In genomic region chr21:34834852-34835501, GRCh38 we compare ENCODE assay signal across 13 cellular contexts.
DNase-seq lines count a peak whose midpoint lies in the region; ATAC-seq and TF ChIP-seq lines count a peak whose summit lies in the region.
"Had no signal": no experiment of that assay in that cellular context is flagged by ENCODE, and none has a peak within 500 bp of the region (broad histone marks: within the 10 kb centered on the region; RNA-seq: fewer than 3 reads in every experiment).

No MANE protein-coding gene starts in this region.

- H2AK9ac ChIP-seq in IMR-90 (replicated peaks; ENCODE audit: low read depth, low read length, poor library complexity): peak overlapping the region; percentile 6

- DNase-seq in CD4-positive, alpha-beta memory T cell: no peak
- DNase-seq in IMR-90: no peak
- DNase-seq in astrocyte of the hippocampus (ENCODE audit: low read depth, low spot score): peak; percentile 30
- DNase-seq in trophoblast cell: no peak
- no peak for DNase-seq in nucleus accumbens (lab: John Stamatoyannopoulos, UW)
- DNase-seq in NCI-H1436 treated with DMSO at 0.1 percent for 48 hours (lab: John Stamatoyannopoulos, UW): no peak
- DNase-seq in erythroblast (lab: John Stamatoyannopoulos, UW): no peak
- DNase-seq: DMS 273 treated with DMSO at 0.1 percent for 48 hours, left colon had no signal

- H3K36me3 ChIP-seq in CD4-positive, alpha-beta memory T cell (ENCODE audit: insufficient read depth, low read length): peaks cover 36% of the 10 kb centered on the region
- peaks cover 41% of the 10 kb centered on the region for H3K36me3 ChIP-seq in IMR-90 (ENCODE audit: control insufficient read depth, insufficient read depth, low read length)
- peaks cover 34 to 47% of the 10 kb centered on the region in 2 experiments for H3K36me3 ChIP-seq in trophoblast cell (ENCODE audit: control insufficient read depth in 1 of 2, insufficient read depth in 2 of 2, low read length in 2 of 2)

- peaks cover 59 to 90% of the 10 kb centered on the region in 2 donors for H3K36me3 Mint-ChIP-seq in CD4-positive, alpha-beta memory T cell
- H3K36me3 Mint-ChIP-seq: WTC11 had no signal

- POLR2A ChIA-PET in CD4-positive, alpha-beta memory T cell (lab: Charles Lee; ENCODE audit: partially characterized antibody): no interaction called here
- POLR2A ChIA-PET in IMR-90 (lab: Charles Lee; ENCODE audit: unreplicated experiment): no interaction called here

- peak overlapping the region; percentile 89 for H3K4ac ChIP-seq in IMR-90 (ENCODE audit: low read depth, low read length)
- H3K4ac ChIP-seq in trophoblast cell (ENCODE audit: low read depth, low read length): peak overlapping the region; percentile 56

- in situ Hi-C loops in IMR-90 (cut with MboI; ENCODE audit: low sequenced_read_pairs): no loop called here

- H3K79me2 ChIP-seq in trophoblast cell (ENCODE audit: control insufficient read depth, insufficient read depth, low read length, poor library complexity): no peaks in the 10 kb centered on the region

- H4K91ac ChIP-seq in IMR-90 (ENCODE audit: insufficient read depth, low read depth, low read length) (peak overlapping the region; percentile 88), trophoblast cell (ENCODE audit: low read depth, low read length) (peak overlapping the region; percentile 72)

- no peak overlapping the region for H3K56ac ChIP-seq in IMR-90 (ENCODE audit: extremely low read depth, insufficient read depth, low read length)

- H3K27me3 Mint-ChIP-seq in CD4-positive, alpha-beta memory T cell: no peaks in the 10 kb centered on the region

- H2BK15ac ChIP-seq in IMR-90 (ENCODE audit: low read depth, low read length): peak overlapping the region; percentile 37; the same call in 1 of the 3 replicates

- H2BK120ac ChIP-seq in IMR-90 (ENCODE audit: low read depth, low read length) (peak overlapping the region; percentile 75), trophoblast cell (ENCODE audit: insufficient read depth, low read length, poor library complexity) (peak overlapping the region; percentile 67)

- H4K8ac ChIP-seq in IMR-90 (ENCODE audit: low read depth in 2 of 2, low read length in 2 of 2): peak overlapping the region; percentile 34 to 74; a peak in 3 of 4 replicates
- peak overlapping the region; percentile 72 for H4K8ac ChIP-seq in trophoblast cell (ENCODE audit: low read depth, low read length)

- H4K12ac ChIP-seq in trophoblast cell (ENCODE audit: low read depth, low read length): no peak overlapping the region

- H2AFZ ChIP-seq in IMR-90 (replicated peaks; ENCODE audit: low read length, poor library complexity) (no peak overlapping the region), trophoblast cell (ENCODE audit: insufficient read depth, low read length, poor library complexity) (no peak overlapping the region)

- ATAC-seq in IMR-90 (ENCODE audit: low read depth) (no peak), GM18858 (IDR thresholded peaks at IDR 0.05; ENCODE audit: unreplicated experiment) (no peak)
- ATAC-seq: body of pancreas, left colon had no signal

- BruUV-seq in IMR-90 (replicated peaks; lab: Mats Ljungman, UMichigan): no TSS peak

- peak overlapping the region; percentile 78 for H2BK12ac ChIP-seq in trophoblast cell (ENCODE audit: low read length)

- H3K4me2 ChIP-seq in IMR-90 (ENCODE audit: low read depth, low read length): no peak overlapping the region
- H3K4me2 ChIP-seq in trophoblast cell (ENCODE audit: low read length): no peak overlapping the region

- peak overlapping the region; percentile 66 for H4K5ac ChIP-seq in IMR-90 (ENCODE audit: low read depth, low read length)

- dilution Hi-C loops in IMR-90 (cut with HindIII; ENCODE audit: low sequenced_read_pairs, unreplicated experiment): no loop called here

- intact Hi-C loops in CD4-positive, alpha-beta memory T cell (cut with micrococcal nuclease): no loop called here
- intact Hi-C loops in IMR-90 (cut with micrococcal nuclease): no loop called here

- no peaks in the 10 kb centered on the region for H3K9me3 Mint-ChIP-seq in CD4-positive, alpha-beta memory T cell
- H3K9me3 Mint-ChIP-seq: WTC11 had no signal

- H3K4me3 Mint-ChIP-seq in CD4-positive, alpha-beta memory T cell: no peak overlapping the region
- H3K4me3 Mint-ChIP-seq: WTC11 had no signal

- H4K20me1 ChIP-seq in IMR-90 (ENCODE audit: insufficient read depth, low read length): peaks cover 58% of the 10 kb centered on the region

- peak overlapping the region; percentile 71 for H2BK20ac ChIP-seq in IMR-90 (ENCODE audit: low read depth, low read length)

- H3K27me3 ChIP-seq in CD4-positive, alpha-beta memory T cell (ENCODE audit: insufficient read depth, low read length): no peaks in the 10 kb centered on the region
- H3K27me3 ChIP-seq in IMR-90 (ENCODE audit: control insufficient read depth, insufficient read depth, low read length): no peaks in the 10 kb centered on the region
- no peaks in the 10 kb centered on the region for H3K27me3 ChIP-seq in trophoblast cell (ENCODE audit: insufficient read depth, low read length)
- H3K27me3 ChIP-seq: body of pancreas had no signal

- H3K4me3 ChIP-seq in CD4-positive, alpha-beta memory T cell (ENCODE audit: low read length in 2 of 2): no peak overlapping the region
- H3K4me3 ChIP-seq in IMR-90 (ENCODE audit: insufficient read depth, low read depth, low read length) (no peak overlapping the region), trophoblast cell (ENCODE audit: low read depth, low read length) (no peak overlapping the region)
- H3K4me3 ChIP-seq: body of pancreas, psoas muscle had no signal

- no peaks in the 10 kb centered on the region for H3K9me3 ChIP-seq in CD4-positive, alpha-beta memory T cell (ENCODE audit: control insufficient read depth in 1 of 2, low read length in 2 of 2)
- no peaks in the 10 kb centered on the region for H3K9me3 ChIP-seq in IMR-90 (ENCODE audit: control insufficient read depth, insufficient read depth, low read length)
- H3K9me3 ChIP-seq in trophoblast cell (ENCODE audit: insufficient read depth, low read depth, low read length): no peaks in the 10 kb centered on the region
- H3K9me3 ChIP-seq: body of pancreas, psoas muscle had no signal

- peaks cover 35 to 47% (median 42%) of the 10 kb centered on the region in 4 donors for H3K4me1 Mint-ChIP-seq in CD4-positive, alpha-beta memory T cell

- TF ChIP-seq CTCF in IMR-90 (conservative IDR thresholded peaks at IDR 0.05; ENCODE audit: low read depth, low read length): no peak

- H3K9ac ChIP-seq in IMR-90 (ENCODE audit: low read depth, low read length): no peak overlapping the region
- no peak overlapping the region for H3K9ac ChIP-seq in trophoblast cell (ENCODE audit: low read length)

- H3K27ac ChIP-seq in CD4-positive, alpha-beta memory T cell (ENCODE audit: low read depth, low read length): no peak overlapping the region
- H3K27ac ChIP-seq in IMR-90 (ENCODE audit: insufficient read depth, low read length) (peak overlapping the region; percentile 52), trophoblast cell (ENCODE audit: low read depth, low read length) (no peak overlapping the region)

- peak overlapping the region; percentile 69 for H3K23ac ChIP-seq in IMR-90 (ENCODE audit: low read depth, low read length)
- no peak overlapping the region for H3K23ac ChIP-seq in trophoblast cell (ENCODE audit: low read length)

- H3K18ac ChIP-seq in IMR-90 (ENCODE audit: low read depth, low read length) (peak overlapping the region; percentile 34), trophoblast cell (ENCODE audit: low read length) (peak overlapping the region; percentile 63)

- no peak for TF ChIP-seq POLR2A in IMR-90 (IDR thresholded peaks at IDR 0.05; ENCODE audit: low read depth, low read length)
- TF ChIP-seq POLR2A in erythroblast (IDR thresholded peaks at IDR 0.05; ENCODE audit: low read length): no peak

- CTCF ChIA-PET in CD4-positive, alpha-beta memory T cell (lab: Charles Lee; ENCODE audit: partially characterized antibody): no interaction called here
- CTCF ChIA-PET in IMR-90 (lab: Yijun Ruan, JAX): interaction anchor here (1.3 kb wide), 1 partner anchor 142 kb away, joined by 3 read pairs; no protein-coding TSS in a partner anchor

- peaks cover 30% of the 10 kb centered on the region for H3K9me1 ChIP-seq in IMR-90 (ENCODE audit: insufficient read depth, low read length)

- H3K4me1 ChIP-seq in CD4-positive, alpha-beta memory T cell (ENCODE audit: insufficient read depth, low read length): peaks cover 38% of the 10 kb centered on the region
- H3K4me1 ChIP-seq in IMR-90 (ENCODE audit: control insufficient read depth, insufficient read depth, low read length) (peaks cover 28% of the 10 kb centered on the region), trophoblast cell (ENCODE audit: control insufficient read depth in 1 of 2, insufficient read depth in 2 of 2, low read length in 2 of 2) (peaks cover 7 to 17% of the 10 kb centered on the region in 2 experiments)

- peaks cover 48 to 87% of the 10 kb centered on the region in 2 experiments for H3K79me1 ChIP-seq in IMR-90 (ENCODE audit: low read depth in 1 of 2, low read length in 2 of 2)
- H3K79me1 ChIP-seq in trophoblast cell (ENCODE audit: low read length): peaks cover 11% of the 10 kb centered on the region

- H2AK5ac ChIP-seq in IMR-90 (ENCODE audit: low read depth, low read length): peak overlapping the region; percentile 83
- H2AK5ac ChIP-seq in trophoblast cell (ENCODE audit: low read length): peak overlapping the region; percentile 45

- H2BK5ac ChIP-seq in IMR-90 (ENCODE audit: low read depth, low read length, poor library complexity, severe bottlenecking) (peak overlapping the region; percentile 64), trophoblast cell (ENCODE audit: low read depth, low read length, poor library complexity) (peak overlapping the region; percentile 58)

- H3K27ac Mint-ChIP-seq in CD4-positive, alpha-beta memory T cell: peak overlapping the region in 5 of 7 donors; percentile 7 to 48 (median 36)
- H3K27ac Mint-ChIP-seq: WTC11 had no signal

- 90% methylated on average over 6 of the region's 11 CpGs; no CpG with 5 or more reads in 1 of the 2 experiments for WGBS in IMR-90 (ENCODE audit: extremely low coverage in 2 of 2, insufficient read length in 1 of 2), 2 experiments
- no CpG with 5 or more reads among the region's 11 CpGs for WGBS in trophoblast cell (ENCODE audit: extremely low coverage, insufficient coverage, insufficient read length)

- H3K14ac ChIP-seq in IMR-90 (replicated peaks; ENCODE audit: low read depth, low read length) (peak overlapping the region; percentile 75; the same call in 1 of the 2 replicates), trophoblast cell (ENCODE audit: low read length) (peak overlapping the region; percentile 1)

- no peak for TF ChIP-seq RAD21 in IMR-90 (IDR thresholded peaks at IDR 0.05; ENCODE audit: low read length)

TF ChIP-seq in IMR-90, 13 proteins besides CTCF, POLR2A, EP300 and RAD21:
- TF ChIP-seq FOS (IDR thresholded peaks at IDR 0.05; ENCODE audit: low read depth, low read length): no peak
- TF ChIP-seq RFX5 (IDR thresholded peaks at IDR 0.05; ENCODE audit: low read depth, low read length): no peak
- TF ChIP-seq NFE2L2 (IDR thresholded peaks at IDR 0.05; ENCODE audit: low read depth, low read length): no peak
- no peak for TF ChIP-seq BHLHE40 (IDR thresholded peaks at IDR 0.05; ENCODE audit: low read depth, low read length)
